ENCODE assay signal across 1 cellular context in genomic region chr16:28186752-28187151, GRCh38.
A peak's percentile ranks its signal among the peaks of the same experiment; 100 is the strongest.
TF ChIP-seq lines count a peak whose summit lies in the region.

No MANE protein-coding gene starts in this region.

TF ChIP-seq in IMR-90, 13 proteins besides CTCF, POLR2A, EP300 and RAD21:
- TF ChIP-seq BHLHE40 (IDR thresholded peaks at IDR 0.05; ENCODE audit: low read depth, low read length) (peak; percentile 58; the same call in 1 of the 2 replicates), SMC3 (IDR thresholded peaks at IDR 0.05; ENCODE audit: low read depth, low read length) (no peak), NFE2L2 (IDR thresholded peaks at IDR 0.05; ENCODE audit: low read depth, low read length) (peak; percentile 6; the same call in 1 of the 2 replicates), CEBPB (IDR thresholded peaks at IDR 0.05; ENCODE audit: low read depth, low read length) (peak; percentile 33)
